Comparison of ENCODE assay signal across 1 cellular context in genomic region chr7:106057962-106058901, GRCh38.
TF ChIP-seq lines count a peak whose summit lies in the region.

No MANE protein-coding gene starts in this region.

TF ChIP-seq in SK-N-SH, 30 proteins besides CTCF, POLR2A, EP300 and RAD21 (continued from another document):
- TF ChIP-seq PBX3 (IDR thresholded peaks at IDR 0.05): no peak
- no peak for TF ChIP-seq NFIC (IDR thresholded peaks at IDR 0.05; ENCODE audit: borderline replicate concordance)
